ENCODE assay signal across 9 cellular contexts in the genomic region with DNA sequence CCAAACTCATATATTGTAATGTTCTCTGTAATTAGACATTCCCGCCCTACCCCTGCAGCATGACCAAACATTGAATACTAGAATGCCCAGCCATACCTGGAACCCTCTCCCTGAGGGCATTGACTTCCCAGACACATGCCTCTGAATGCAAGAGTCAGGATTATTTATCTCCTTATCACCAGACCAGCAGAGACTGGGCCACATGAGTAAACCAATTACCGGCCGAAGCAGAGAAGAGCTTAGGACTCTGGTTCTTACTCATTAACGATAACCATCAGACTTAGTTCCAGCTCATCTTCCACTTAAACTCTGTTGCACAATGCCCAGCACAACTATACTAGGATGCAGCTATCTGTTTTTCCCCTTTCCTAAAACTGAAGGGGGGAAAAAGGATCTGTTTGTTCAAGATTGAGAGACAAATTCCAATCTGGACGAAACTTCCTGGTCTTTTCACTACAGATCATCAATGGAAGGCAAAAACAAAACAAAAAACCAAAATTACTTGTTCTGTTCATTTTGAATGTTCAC.
A peak's percentile ranks its signal among the peaks of the same experiment; 100 is the strongest.
DNase-seq lines count a peak whose midpoint lies in the region; TF ChIP-seq lines count a peak whose summit lies in the region.
"Had no signal": no experiment of that assay in that cellular context is flagged by ENCODE, and none has a peak within 500 bp of the region (broad histone marks: within the 10 kb centered on the region; RNA-seq: fewer than 3 reads in every experiment).

No MANE protein-coding gene starts in this region.

- peaks cover 46% of the 10 kb centered on the region for H3K36me3 Mint-ChIP-seq in activated T-cell treated with anti-CD3 and anti-CD28 coated beads, Interleukin-2, amount 50 U/mL, for 24 hours (ENCODE audit: low read depth)
- peaks cover 0 to 10% (median 0%) of the 10 kb centered on the region in 3 donors for H3K36me3 Mint-ChIP-seq in immature natural killer cell
- no peaks in the 10 kb centered on the region for H3K36me3 Mint-ChIP-seq in endodermal cell (ENCODE audit: low read depth)

- H3K27ac Mint-ChIP-seq in activated T-cell treated with anti-CD3 and anti-CD28 coated beads, Interleukin-2, amount 50 U/mL, for 24 hours = peak overlapping the region; percentile 32
- H3K27ac Mint-ChIP-seq in immature natural killer cell (peak overlapping the region in 4 of 6 donors; percentile 18 to 79 (median 42)), endodermal cell (no peak overlapping the region)

- 83 to 85% methylated on average over 5 of the region's 5 CpGs for WGBS in tibial nerve, 2 donors
- 90 to 93% methylated on average over 3 to 5 of the region's 5 CpGs for WGBS in endodermal cell (ENCODE audit: insufficient coverage in 1 of 2, insufficient read length in 1 of 2), 2 experiments

- peak overlapping the region in 3 of 4 donors; percentile 45 to 81 (median 65) for H3K27ac ChIP-seq in tibial nerve
- H3K27ac ChIP-seq in endodermal cell (ENCODE audit: low read depth, low read length) = no peak overlapping the region
- H3K27ac ChIP-seq: SK-N-MC had no signal

- H3K9me3 Mint-ChIP-seq in activated T-cell treated with anti-CD3 and anti-CD28 coated beads, Interleukin-2, amount 50 U/mL, for 24 hours = no peaks in the 10 kb centered on the region
- H3K9me3 Mint-ChIP-seq in immature natural killer cell = no peaks in the 10 kb centered on the region
- H3K9me3 Mint-ChIP-seq in endodermal cell = no peaks in the 10 kb centered on the region

- no peaks in the 10 kb centered on the region for H3K36me3 ChIP-seq in tibial nerve
- H3K36me3 ChIP-seq in endodermal cell (ENCODE audit: control insufficient read depth, insufficient read depth, low read length) = no peaks in the 10 kb centered on the region

- no peak overlapping the region for H3K9ac ChIP-seq in endodermal cell (ENCODE audit: extremely low read depth, low read length, poor library complexity, severe bottlenecking)

- no peak for TF ChIP-seq CTCF in tibial nerve (IDR thresholded peaks at IDR 0.05)
- TF ChIP-seq CTCF in endodermal cell (conservative IDR thresholded peaks at IDR 0.05) = no peak

- DNase-seq in activated T-cell treated with anti-CD3 and anti-CD28 coated beads, Interleukin-2, amount 50 U/mL, for 24 hours = no peak
- DNase-seq in activated T-cell treated with anti-CD3 and anti-CD28 coated beads, Interleukin-2, amount 50 U/mL, for 1 hour = no peak
- DNase-seq in T1000 (lab: John Stamatoyannopoulos, UW) = peak; percentile 72
- DNase-seq in immature natural killer cell = no peak
- DNase-seq in tibial nerve (ENCODE audit: low spot score in 2 of 2) = no peak
- no peak for DNase-seq in endodermal cell
- DNase-seq in hypothalamus (lab: John Stamatoyannopoulos, UW) = no peak
- DNase-seq in LoVo (ENCODE audit: low spot score) = no peak

- H3K4me1 ChIP-seq in tibial nerve (peaks cover 0 to 65% (median 16%) of the 10 kb centered on the region in 4 donors), endodermal cell (ENCODE audit: control insufficient read depth, insufficient read depth, low read length) (no peaks in the 10 kb centered on the region)

- TF ChIP-seq EP300 in tibial nerve (IDR thresholded peaks at IDR 0.05) = no peak

- H3K4me3 ChIP-seq in tibial nerve = no peak overlapping the region
- no peak overlapping the region for H3K4me3 ChIP-seq in endodermal cell (ENCODE audit: low read length)
- H3K4me3 ChIP-seq: SK-N-MC had no signal

- no peaks in the 10 kb centered on the region for H3K9me3 ChIP-seq in tibial nerve
- no peaks in the 10 kb centered on the region for H3K9me3 ChIP-seq in endodermal cell (ENCODE audit: control insufficient read depth, low read length)

- no peaks in the 10 kb centered on the region for H3K27me3 Mint-ChIP-seq in activated T-cell treated with anti-CD3 and anti-CD28 coated beads, Interleukin-2, amount 50 U/mL, for 24 hours
- peaks cover 0 to 10% (median 8%) of the 10 kb centered on the region in 3 donors for H3K27me3 Mint-ChIP-seq in immature natural killer cell (ENCODE audit: low read depth in 3 of 3)
- H3K27me3 Mint-ChIP-seq in endodermal cell (ENCODE audit: insufficient read depth) = no peaks in the 10 kb centered on the region

- H3K27me3 ChIP-seq in tibial nerve = no peaks in the 10 kb centered on the region
- H3K27me3 ChIP-seq in endodermal cell (ENCODE audit: control insufficient read depth, insufficient read depth, low read length, poor library complexity, severe bottlenecking) = no peaks in the 10 kb centered on the region

- TF ChIP-seq POLR2A in tibial nerve (IDR thresholded peaks at IDR 0.05) = no peak

- H3K4me3 Mint-ChIP-seq in activated T-cell treated with anti-CD3 and anti-CD28 coated beads, Interleukin-2, amount 50 U/mL, for 24 hours = no peak overlapping the region
- H3K4me3 Mint-ChIP-seq in immature natural killer cell (no peak overlapping the region), endodermal cell (no peak overlapping the region)

- peaks cover 77% of the 10 kb centered on the region for H3K4me1 Mint-ChIP-seq in activated T-cell treated with anti-CD3 and anti-CD28 coated beads, Interleukin-2, amount 50 U/mL, for 24 hours (ENCODE audit: low read depth)
- H3K4me1 Mint-ChIP-seq in immature natural killer cell (peaks cover 72 to 95% of the 10 kb centered on the region in 2 donors), endodermal cell (peaks cover 8% of the 10 kb centered on the region)
